In the genomic region with DNA sequence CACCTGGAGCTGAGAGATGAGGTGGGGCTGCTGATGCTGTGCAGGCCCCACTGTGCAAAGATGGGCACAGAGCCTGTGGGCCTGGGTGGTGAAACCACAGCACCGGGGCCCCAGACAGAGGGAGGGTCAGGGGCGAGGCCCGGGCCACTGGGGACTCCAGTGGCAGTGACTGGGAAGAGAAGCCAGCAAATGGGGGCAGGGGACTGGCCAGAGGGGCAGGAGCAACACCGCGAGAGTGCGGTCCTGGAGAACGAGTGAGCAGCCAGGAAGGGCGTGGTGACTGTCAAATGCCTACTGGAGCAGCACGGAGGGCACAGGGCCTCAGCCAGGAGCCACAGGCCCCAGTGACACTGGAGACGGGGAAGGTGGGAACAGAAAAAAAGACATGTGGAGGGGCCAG, we compare ENCODE assay signal across 21 cellular contexts. TPM values are rescaled to one million over a fixed set of nuclear protein-coding genes. Genes with fewer than 3 reads are reported as not detected.
DNase-seq lines count a peak whose midpoint lies in the region; ATAC-seq and TF ChIP-seq lines count a peak whose summit lies in the region.
"Had no signal": no experiment of that assay in that cellular context is flagged by ENCODE, and none has a peak within 500 bp of the region (broad histone marks: within the 10 kb centered on the region; RNA-seq: fewer than 3 reads in every experiment).

No MANE protein-coding gene starts in this region.

- DNase-seq in left ventricle myocardium superior, result peak; percentile 14
- DNase-seq in right atrium auricular region (ENCODE audit: low spot score), result no peak
- no peak for DNase-seq in WTC11 (ENCODE audit: low spot score)
- DNase-seq in mesenteric fat pad (ENCODE audit: low spot score), result peak; percentile 79
- DNase-seq in thyroid gland, result peak; percentile 69 to 77
- no peak for DNase-seq in AG08395 (ENCODE audit: low spot score)
- DNase-seq in NCI-H524 treated with DMSO at 0.1 percent for 48 hours (lab: John Stamatoyannopoulos, UW), result no peak
- no peak for DNase-seq in stomach
- DNase-seq: 8988T; CD4-positive, CD25-positive, alpha-beta regulatory T cell; DMS79; HFFc6; Kasumi-1; NCI-H1694; NCI-H2081 treated with DMSO at 0.1 percent for 48 hours; NCI-H446; NCI-H526 treated with DMSO at 0.1 percent for 48 hours; OCI-M1; SHP77 had no signal

- TF ChIP-seq CTCF in right atrium auricular region (IDR thresholded peaks at IDR 0.05), result no peak
- no peak for TF ChIP-seq CTCF in WTC11 (IDR thresholded peaks at IDR 0.05)
- no peak for TF ChIP-seq CTCF in thyroid gland (IDR thresholded peaks at IDR 0.05)
- TF ChIP-seq CTCF in stomach (IDR thresholded peaks at IDR 0.05), result no peak

- H3K4me3 Mint-ChIP-seq in WTC11, result no peak overlapping the region
- H3K4me3 Mint-ChIP-seq: CD4-positive, CD25-positive, alpha-beta regulatory T cell; HFFc6 had no signal

- peaks cover 4% of the 10 kb centered on the region for H3K36me3 ChIP-seq in right atrium auricular region
- no peaks in the 10 kb centered on the region for H3K36me3 ChIP-seq in thyroid gland
- no peaks in the 10 kb centered on the region for H3K36me3 ChIP-seq in stomach

- no peak overlapping the region for H3K27ac ChIP-seq in right atrium auricular region
- no peak overlapping the region for H3K27ac ChIP-seq in thyroid gland
- no peak overlapping the region for H3K27ac ChIP-seq in stomach
- H3K27ac ChIP-seq: SK-N-MC had no signal

- no peak overlapping the region for H3K4me3 ChIP-seq in right atrium auricular region
- no peak overlapping the region for H3K4me3 ChIP-seq in thyroid gland (replicated peaks in 1 of 3)
- H3K4me3 ChIP-seq in stomach, result no peak overlapping the region
- H3K4me3 ChIP-seq: SK-N-MC had no signal

- 0 out of 2 replicates have a peak, but pooled peaks cover 3% of the 10 kb centered on the region for H3K4me1 Mint-ChIP-seq in WTC11

- H3K27me3 ChIP-seq in right atrium auricular region, result no peaks in the 10 kb centered on the region
- no peaks in the 10 kb centered on the region for H3K27me3 ChIP-seq in thyroid gland
- peaks cover 0 to 34% (median 2%) of the 10 kb centered on the region in 3 donors for H3K27me3 ChIP-seq in stomach

- TF ChIP-seq EP300 in stomach (IDR thresholded peaks at IDR 0.05), result no peak

- H3K4me1 ChIP-seq in right atrium auricular region (peaks cover 0 to 18% of the 10 kb centered on the region in 2 donors), thyroid gland (peaks cover 0 to 8% of the 10 kb centered on the region in 2 donors), stomach (no peaks in the 10 kb centered on the region)

- 46 to 49% methylated on average over 10 of the region's 10 CpGs for WGBS in thyroid gland, 2 donors
- 70 to 82% (median 80%) methylated on average over 10 of the region's 10 CpGs for WGBS in stomach, 5 donors

- H3K9me3 ChIP-seq in right atrium auricular region, result no peaks in the 10 kb centered on the region
- H3K9me3 ChIP-seq in thyroid gland, result no peaks in the 10 kb centered on the region
- H3K9me3 ChIP-seq in stomach, result no peaks in the 10 kb centered on the region

- no peaks in the 10 kb centered on the region for H3K27me3 Mint-ChIP-seq in WTC11 (ENCODE audit: low read depth)
- H3K27me3 Mint-ChIP-seq: CD4-positive, CD25-positive, alpha-beta regulatory T cell had no signal

- POLR2A ChIA-PET in WTC11 (lab: Charles Lee), result no interaction called here

- CTCF ChIA-PET in WTC11 (lab: Charles Lee), result interaction anchor here (2.0 kb wide), 1 partner anchor 307 kb away, joined by 4 read pairs; no protein-coding TSS in a partner anchor

- intact Hi-C loops in left ventricle myocardium superior (cut with micrococcal nuclease) (no loop called here), thyroid gland (cut with DNase I) (no loop called here), stomach (cut with DNase I; ENCODE audit: low total_unique reads) (no loop called here)

- no peaks in the 10 kb centered on the region for H3K36me3 Mint-ChIP-seq in WTC11
- H3K36me3 Mint-ChIP-seq: CD4-positive, CD25-positive, alpha-beta regulatory T cell had no signal

- ATAC-seq in left ventricle myocardium superior (no peak), WTC11 (no peak)

- peak overlapping the region; percentile 53; the same call in 1 of the 2 replicates for H3K27ac Mint-ChIP-seq in WTC11
- H3K27ac Mint-ChIP-seq: CD4-positive, CD25-positive, alpha-beta regulatory T cell; HFFc6 had no signal

- TF ChIP-seq POLR2A in thyroid gland (IDR thresholded peaks at IDR 0.05) (no peak), stomach (IDR thresholded peaks at IDR 0.05) (no peak)

- H3K9me3 Mint-ChIP-seq in WTC11, result no peaks in the 10 kb centered on the region
- H3K9me3 Mint-ChIP-seq: CD4-positive, CD25-positive, alpha-beta regulatory T cell; HFFc6 had no signal

TF ChIP-seq in WTC11, 78 proteins besides CTCF, POLR2A, EP300 and RAD21 (continues in another document):
- TF ChIP-seq, protein P1, sequence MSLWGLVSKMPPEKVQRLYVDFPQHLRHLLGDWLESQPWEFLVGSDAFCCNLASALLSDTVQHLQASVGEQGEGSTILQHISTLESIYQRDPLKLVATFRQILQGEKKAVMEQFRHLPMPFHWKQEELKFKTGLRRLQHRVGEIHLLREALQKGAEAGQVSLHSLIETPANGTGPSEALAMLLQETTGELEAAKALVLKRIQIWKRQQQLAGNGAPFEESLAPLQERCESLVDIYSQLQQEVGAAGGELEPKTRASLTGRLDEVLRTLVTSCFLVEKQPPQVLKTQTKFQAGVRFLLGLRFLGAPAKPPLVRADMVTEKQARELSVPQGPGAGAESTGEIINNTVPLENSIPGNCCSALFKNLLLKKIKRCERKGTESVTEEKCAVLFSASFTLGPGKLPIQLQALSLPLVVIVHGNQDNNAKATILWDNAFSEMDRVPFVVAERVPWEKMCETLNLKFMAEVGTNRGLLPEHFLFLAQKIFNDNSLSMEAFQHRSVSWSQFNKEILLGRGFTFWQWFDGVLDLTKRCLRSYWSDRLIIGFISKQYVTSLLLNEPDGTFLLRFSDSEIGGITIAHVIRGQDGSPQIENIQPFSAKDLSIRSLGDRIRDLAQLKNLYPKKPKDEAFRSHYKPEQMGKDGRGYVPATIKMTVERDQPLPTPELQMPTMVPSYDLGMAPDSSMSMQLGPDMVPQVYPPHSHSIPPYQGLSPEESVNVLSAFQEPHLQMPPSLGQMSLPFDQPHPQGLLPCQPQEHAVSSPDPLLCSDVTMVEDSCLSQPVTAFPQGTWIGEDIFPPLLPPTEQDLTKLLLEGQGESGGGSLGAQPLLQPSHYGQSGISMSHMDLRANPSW (CRISPR knock-in tag; conservative IDR thresholded peaks at IDR 0.05; ENCODE audit: low read depth), result no peak
- TF ChIP-seq, protein P2, sequence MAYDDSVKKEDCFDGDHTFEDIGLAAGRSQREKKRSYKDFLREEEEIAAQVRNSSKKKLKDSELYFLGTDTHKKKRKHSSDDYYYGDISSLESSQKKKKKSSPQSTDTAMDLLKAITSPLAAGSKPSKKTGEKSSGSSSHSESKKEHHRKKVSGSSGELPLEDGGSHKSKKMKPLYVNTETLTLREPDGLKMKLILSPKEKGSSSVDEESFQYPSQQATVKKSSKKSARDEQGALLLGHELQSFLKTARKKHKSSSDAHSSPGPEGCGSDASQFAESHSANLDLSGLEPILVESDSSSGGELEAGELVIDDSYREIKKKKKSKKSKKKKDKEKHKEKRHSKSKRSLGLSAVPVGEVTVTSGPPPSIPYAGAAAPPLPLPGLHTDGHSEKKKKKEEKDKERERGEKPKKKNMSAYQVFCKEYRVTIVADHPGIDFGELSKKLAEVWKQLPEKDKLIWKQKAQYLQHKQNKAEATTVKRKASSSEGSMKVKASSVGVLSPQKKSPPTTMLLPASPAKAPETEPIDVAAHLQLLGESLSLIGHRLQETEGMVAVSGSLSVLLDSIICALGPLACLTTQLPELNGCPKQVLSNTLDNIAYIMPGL (CRISPR knock-in tag; IDR thresholded peaks at IDR 0.05), result no peak
- TF ChIP-seq ZNF671 (CRISPR knock-in tag; IDR thresholded peaks at IDR 0.05) (no peak), ZNF396 (CRISPR knock-in tag; IDR thresholded peaks at IDR 0.05; ENCODE audit: borderline replicate concordance) (no peak), NFYB (CRISPR knock-in tag; conservative IDR thresholded peaks at IDR 0.05; ENCODE audit: low read depth) (no peak), FOXP1 (CRISPR knock-in tag; IDR thresholded peaks at IDR 0.05; ENCODE audit: borderline replicate concordance) (no peak), NFATC4 (CRISPR knock-in tag; IDR thresholded peaks at IDR 0.05) (no peak), ZNF317 (CRISPR knock-in tag; IDR thresholded peaks at IDR 0.05; ENCODE audit: borderline replicate concordance, low read depth) (no peak), TCF7 (CRISPR knock-in tag; IDR thresholded peaks at IDR 0.05; ENCODE audit: low read depth) (no peak), ATF1 (CRISPR knock-in tag; IDR thresholded peaks at IDR 0.05) (no peak), OVOL2 (CRISPR knock-in tag; IDR thresholded peaks at IDR 0.05; ENCODE audit: borderline replicate concordance) (no peak), ZNF423 (CRISPR knock-in tag; IDR thresholded peaks at IDR 0.05) (no peak), ZNF121 (CRISPR knock-in tag; IDR thresholded peaks at IDR 0.05) (no peak), ZNF138 (CRISPR knock-in tag; conservative IDR thresholded peaks at IDR 0.05) (no peak)
- TF ChIP-seq, protein P3, sequence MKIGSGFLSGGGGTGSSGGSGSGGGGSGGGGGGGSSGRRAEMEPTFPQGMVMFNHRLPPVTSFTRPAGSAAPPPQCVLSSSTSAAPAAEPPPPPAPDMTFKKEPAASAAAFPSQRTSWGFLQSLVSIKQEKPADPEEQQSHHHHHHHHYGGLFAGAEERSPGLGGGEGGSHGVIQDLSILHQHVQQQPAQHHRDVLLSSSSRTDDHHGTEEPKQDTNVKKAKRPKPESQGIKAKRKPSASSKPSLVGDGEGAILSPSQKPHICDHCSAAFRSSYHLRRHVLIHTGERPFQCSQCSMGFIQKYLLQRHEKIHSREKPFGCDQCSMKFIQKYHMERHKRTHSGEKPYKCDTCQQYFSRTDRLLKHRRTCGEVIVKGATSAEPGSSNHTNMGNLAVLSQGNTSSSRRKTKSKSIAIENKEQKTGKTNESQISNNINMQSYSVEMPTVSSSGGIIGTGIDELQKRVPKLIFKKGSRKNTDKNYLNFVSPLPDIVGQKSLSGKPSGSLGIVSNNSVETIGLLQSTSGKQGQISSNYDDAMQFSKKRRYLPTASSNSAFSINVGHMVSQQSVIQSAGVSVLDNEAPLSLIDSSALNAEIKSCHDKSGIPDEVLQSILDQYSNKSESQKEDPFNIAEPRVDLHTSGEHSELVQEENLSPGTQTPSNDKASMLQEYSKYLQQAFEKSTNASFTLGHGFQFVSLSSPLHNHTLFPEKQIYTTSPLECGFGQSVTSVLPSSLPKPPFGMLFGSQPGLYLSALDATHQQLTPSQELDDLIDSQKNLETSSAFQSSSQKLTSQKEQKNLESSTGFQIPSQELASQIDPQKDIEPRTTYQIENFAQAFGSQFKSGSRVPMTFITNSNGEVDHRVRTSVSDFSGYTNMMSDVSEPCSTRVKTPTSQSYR (CRISPR knock-in tag; IDR thresholded peaks at IDR 0.05), result no peak

RNA-seq across cellular contexts. Expression of gene HCN4, which starts 39.8 kb away (rescaled TPM):
- total RNA-seq in left ventricle myocardium superior (21.1 TPM), right atrium auricular region (10 to 100 TPM in 1 of 2 donors, 1 to 10 TPM in 1; 6.9 to 45.3 TPM), WTC11 (2021) (8.6 to 10.5 TPM (median 9.0 TPM) in 3 replicates), mesenteric fat pad (not detected), thyroid gland (under 1 TPM in 2 of 4 donors, not detected in 2; under 0.01 to 0.10 TPM), stomach (1 to 10 TPM in 1 of 5 donors, under 1 TPM in 2, not detected in 2; 0.18 to 1.7 (median 0.45) TPM)
- under 1 TPM in 2 of 3 donors, not detected in 1; 0.03 to 0.06 TPM for polyA plus RNA-seq in stomach
- total RNA-seq: CD4-positive, CD25-positive, alpha-beta regulatory T cell; HFFc6; MCF 10A had no signal
- polyA plus RNA-seq: CD4-positive, CD25-positive, alpha-beta regulatory T cell had no signal

Comparison
In these comparisons a context has a peak if more than half of its experiments do, and no peak if none do; other contexts are left out.
1. DNase-seq: peak in left ventricle myocardium superior (single experiment), mesenteric fat pad (single experiment) and thyroid gland (2 of 2); none in right atrium auricular region (single experiment), WTC11 (single experiment), AG08395 (single experiment), NCI-H524 treated with DMSO at 0.1 percent for 48 hours (single experiment) and stomach (single experiment).